1 cellular context compared by ENCODE assay signal in the genomic region with DNA sequence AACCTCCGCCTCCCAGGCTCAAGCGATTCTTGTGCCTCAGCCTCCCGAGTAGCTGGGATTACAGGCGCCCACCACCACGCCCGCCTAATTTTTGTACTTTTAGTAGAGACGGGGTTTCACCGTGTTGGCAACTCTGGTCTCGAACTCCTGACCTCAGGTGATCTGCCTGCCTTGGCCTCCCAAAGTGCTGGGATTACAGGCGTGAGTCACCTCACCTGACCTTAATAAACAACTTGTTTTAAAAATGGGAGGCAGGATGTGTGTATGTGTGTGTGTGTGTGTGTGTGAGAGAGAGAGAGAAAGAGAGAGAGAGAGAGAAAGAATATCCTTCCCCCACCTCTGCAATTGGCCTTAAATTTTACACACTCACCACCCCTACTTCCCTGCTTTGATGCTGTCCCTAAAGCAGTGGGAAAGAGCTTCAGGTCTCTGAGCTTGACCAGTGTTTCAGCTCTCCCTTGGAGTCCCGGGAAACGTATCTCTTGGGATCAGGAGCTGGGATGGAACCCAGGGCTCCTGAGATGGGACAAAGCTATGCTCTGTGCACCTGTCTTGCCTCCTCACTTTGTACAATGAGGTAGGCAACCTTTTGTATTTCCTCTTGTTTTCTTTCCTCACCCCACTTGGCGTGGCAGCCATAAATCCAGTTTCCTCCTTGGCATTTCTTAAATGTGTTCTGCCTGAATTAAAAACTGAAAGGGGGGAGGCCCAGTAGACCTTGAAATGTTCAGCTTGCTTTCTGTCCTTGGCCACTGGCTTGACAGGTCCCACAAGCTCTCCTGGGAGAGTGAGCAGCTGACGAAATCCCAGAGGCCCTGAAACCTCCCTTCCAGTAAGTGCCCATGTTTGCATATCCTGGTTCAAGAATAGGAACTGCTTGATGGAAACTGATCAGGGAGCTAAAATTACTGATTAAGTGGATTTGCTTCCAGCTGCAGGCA.
TF ChIP-seq lines count a peak whose summit lies in the region.

No MANE protein-coding gene starts in this region.

TF ChIP-seq in HepG2, 621 proteins besides CTCF, POLR2A, EP300 and RAD21 (continued from another document and continues in another):
- TF ChIP-seq, protein P1, sequence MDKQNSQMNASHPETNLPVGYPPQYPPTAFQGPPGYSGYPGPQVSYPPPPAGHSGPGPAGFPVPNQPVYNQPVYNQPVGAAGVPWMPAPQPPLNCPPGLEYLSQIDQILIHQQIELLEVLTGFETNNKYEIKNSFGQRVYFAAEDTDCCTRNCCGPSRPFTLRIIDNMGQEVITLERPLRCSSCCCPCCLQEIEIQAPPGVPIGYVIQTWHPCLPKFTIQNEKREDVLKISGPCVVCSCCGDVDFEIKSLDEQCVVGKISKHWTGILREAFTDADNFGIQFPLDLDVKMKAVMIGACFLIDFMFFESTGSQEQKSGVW (CRISPR knock-in tag; IDR thresholded peaks at IDR 0.05; ENCODE audit: borderline replicate concordance), result no peak
- peak; percentile 52; the same call in 1 of the 2 replicates for TF ChIP-seq SOX5 (CRISPR knock-in tag; IDR thresholded peaks at IDR 0.05; ENCODE audit: borderline replicate concordance)
- TF ChIP-seq, protein P2, sequence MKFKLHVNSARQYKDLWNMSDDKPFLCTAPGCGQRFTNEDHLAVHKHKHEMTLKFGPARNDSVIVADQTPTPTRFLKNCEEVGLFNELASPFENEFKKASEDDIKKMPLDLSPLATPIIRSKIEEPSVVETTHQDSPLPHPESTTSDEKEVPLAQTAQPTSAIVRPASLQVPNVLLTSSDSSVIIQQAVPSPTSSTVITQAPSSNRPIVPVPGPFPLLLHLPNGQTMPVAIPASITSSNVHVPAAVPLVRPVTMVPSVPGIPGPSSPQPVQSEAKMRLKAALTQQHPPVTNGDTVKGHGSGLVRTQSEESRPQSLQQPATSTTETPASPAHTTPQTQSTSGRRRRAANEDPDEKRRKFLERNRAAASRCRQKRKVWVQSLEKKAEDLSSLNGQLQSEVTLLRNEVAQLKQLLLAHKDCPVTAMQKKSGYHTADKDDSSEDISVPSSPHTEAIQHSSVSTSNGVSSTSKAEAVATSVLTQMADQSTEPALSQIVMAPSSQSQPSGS (CRISPR knock-in tag; IDR thresholded peaks at IDR 0.05), result peak; percentile 63; the same call in 1 of the 2 replicates
- no peak for TF ChIP-seq ZBTB7A (CRISPR knock-in tag; IDR thresholded peaks at IDR 0.05)
- TF ChIP-seq, protein P3, sequence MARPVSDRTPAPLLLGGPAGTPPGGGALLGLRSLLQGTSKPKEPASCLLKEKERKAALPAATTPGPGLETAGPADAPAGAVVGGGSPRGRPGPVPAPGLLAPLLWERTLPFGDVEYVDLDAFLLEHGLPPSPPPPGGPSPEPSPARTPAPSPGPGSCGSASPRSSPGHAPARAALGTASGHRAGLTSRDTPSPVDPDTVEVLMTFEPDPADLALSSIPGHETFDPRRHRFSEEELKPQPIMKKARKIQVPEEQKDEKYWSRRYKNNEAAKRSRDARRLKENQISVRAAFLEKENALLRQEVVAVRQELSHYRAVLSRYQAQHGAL (CRISPR knock-in tag; IDR thresholded peaks at IDR 0.05; ENCODE audit: not compliant biosample characterization), result no peak
- TF ChIP-seq, protein P4, sequence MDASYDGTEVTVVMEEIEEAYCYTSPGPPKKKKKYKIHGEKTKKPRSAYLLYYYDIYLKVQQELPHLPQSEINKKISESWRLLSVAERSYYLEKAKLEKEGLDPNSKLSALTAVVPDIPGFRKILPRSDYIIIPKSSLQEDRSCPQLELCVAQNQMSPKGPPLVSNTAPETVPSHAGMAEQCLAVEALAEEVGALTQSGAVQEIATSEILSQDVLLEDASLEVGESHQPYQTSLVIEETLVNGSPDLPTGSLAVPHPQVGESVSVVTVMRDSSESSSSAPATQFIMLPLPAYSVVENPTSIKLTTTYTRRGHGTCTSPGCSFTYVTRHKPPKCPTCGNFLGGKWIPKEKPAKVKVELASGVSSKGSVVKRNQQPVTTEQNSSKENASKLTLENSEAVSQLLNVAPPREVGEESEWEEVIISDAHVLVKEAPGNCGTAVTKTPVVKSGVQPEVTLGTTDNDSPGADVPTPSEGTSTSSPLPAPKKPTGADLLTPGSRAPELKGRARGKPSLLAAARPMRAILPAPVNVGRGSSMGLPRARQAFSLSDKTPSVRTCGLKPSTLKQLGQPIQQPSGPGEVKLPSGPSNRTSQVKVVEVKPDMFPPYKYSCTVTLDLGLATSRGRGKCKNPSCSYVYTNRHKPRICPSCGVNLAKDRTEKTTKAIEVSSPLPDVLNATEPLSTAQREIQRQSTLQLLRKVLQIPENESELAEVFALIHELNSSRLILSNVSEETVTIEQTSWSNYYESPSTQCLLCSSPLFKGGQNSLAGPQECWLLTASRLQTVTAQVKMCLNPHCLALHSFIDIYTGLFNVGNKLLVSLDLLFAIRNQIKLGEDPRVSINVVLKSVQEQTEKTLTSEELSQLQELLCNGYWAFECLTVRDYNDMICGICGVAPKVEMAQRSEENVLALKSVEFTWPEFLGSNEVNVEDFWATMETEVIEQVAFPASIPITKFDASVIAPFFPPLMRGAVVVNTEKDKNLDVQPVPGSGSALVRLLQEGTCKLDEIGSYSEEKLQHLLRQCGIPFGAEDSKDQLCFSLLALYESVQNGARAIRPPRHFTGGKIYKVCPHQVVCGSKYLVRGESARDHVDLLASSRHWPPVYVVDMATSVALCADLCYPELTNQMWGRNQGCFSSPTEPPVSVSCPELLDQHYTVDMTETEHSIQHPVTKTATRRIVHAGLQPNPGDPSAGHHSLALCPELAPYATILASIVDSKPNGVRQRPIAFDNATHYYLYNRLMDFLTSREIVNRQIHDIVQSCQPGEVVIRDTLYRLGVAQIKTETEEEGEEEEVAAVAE (CRISPR knock-in tag; IDR thresholded peaks at IDR 0.05; ENCODE audit: borderline replicate concordance), result no peak
- no peak for TF ChIP-seq ZNF333 (CRISPR knock-in tag; IDR thresholded peaks at IDR 0.05; ENCODE audit: borderline replicate concordance)
- TF ChIP-seq STAT5B (CRISPR knock-in tag; IDR thresholded peaks at IDR 0.05), result no peak
- no peak for TF ChIP-seq IKZF1 (IDR thresholded peaks at IDR 0.05)
- TF ChIP-seq NFYB (CRISPR knock-in tag; IDR thresholded peaks at IDR 0.05), result no peak
- no peak for TF ChIP-seq ZNF563 (CRISPR knock-in tag; IDR thresholded peaks at IDR 0.05)
- TF ChIP-seq ZNF530 (CRISPR knock-in tag; IDR thresholded peaks at IDR 0.05; ENCODE audit: low read depth), result no peak
- TF ChIP-seq, protein P5, sequence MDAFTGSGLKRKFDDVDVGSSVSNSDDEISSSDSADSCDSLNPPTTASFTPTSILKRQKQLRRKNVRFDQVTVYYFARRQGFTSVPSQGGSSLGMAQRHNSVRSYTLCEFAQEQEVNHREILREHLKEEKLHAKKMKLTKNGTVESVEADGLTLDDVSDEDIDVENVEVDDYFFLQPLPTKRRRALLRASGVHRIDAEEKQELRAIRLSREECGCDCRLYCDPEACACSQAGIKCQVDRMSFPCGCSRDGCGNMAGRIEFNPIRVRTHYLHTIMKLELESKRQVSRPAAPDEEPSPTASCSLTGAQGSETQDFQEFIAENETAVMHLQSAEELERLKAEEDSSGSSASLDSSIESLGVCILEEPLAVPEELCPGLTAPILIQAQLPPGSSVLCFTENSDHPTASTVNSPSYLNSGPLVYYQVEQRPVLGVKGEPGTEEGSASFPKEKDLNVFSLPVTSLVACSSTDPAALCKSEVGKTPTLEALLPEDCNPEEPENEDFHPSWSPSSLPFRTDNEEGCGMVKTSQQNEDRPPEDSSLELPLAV (CRISPR knock-in tag; conservative IDR thresholded peaks at IDR 0.05; ENCODE audit: low read depth), result no peak
- TF ChIP-seq ZNF431 (CRISPR knock-in tag; IDR thresholded peaks at IDR 0.05; ENCODE audit: borderline replicate concordance, low read depth), result no peak
- TF ChIP-seq ZNF660 (CRISPR knock-in tag; IDR thresholded peaks at IDR 0.05; ENCODE audit: borderline replicate concordance, low read depth), result no peak
- no peak for TF ChIP-seq ZNF10 (CRISPR knock-in tag; IDR thresholded peaks at IDR 0.05; ENCODE audit: borderline replicate concordance, low read depth)
- TF ChIP-seq TBX3 (IDR thresholded peaks at IDR 0.05; ENCODE audit: borderline replicate concordance), result peak; percentile 43; the same call in 1 of the 2 replicates
- TF ChIP-seq MYNN (CRISPR knock-in tag; IDR thresholded peaks at IDR 0.05; ENCODE audit: low read depth), result no peak
- TF ChIP-seq NR2F1 (CRISPR knock-in tag; IDR thresholded peaks at IDR 0.05), result no peak; a peak in 1 of 4 replicates
- no peak for TF ChIP-seq ZNF816 (CRISPR knock-in tag; IDR thresholded peaks at IDR 0.05; ENCODE audit: borderline replicate concordance)
- TF ChIP-seq, protein P6, sequence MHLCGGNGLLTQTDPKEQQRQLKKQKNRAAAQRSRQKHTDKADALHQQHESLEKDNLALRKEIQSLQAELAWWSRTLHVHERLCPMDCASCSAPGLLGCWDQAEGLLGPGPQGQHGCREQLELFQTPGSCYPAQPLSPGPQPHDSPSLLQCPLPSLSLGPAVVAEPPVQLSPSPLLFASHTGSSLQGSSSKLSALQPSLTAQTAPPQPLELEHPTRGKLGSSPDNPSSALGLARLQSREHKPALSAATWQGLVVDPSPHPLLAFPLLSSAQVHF (CRISPR knock-in tag; IDR thresholded peaks at IDR 0.05), result no peak
- TF ChIP-seq FOXP1 (IDR thresholded peaks at IDR 0.05), result peak; percentile 57; the same call in 1 of the 2 replicates
- TF ChIP-seq FOXP1 (CRISPR knock-in tag; IDR thresholded peaks at IDR 0.05), result peak; percentile 81
- TF ChIP-seq SNAPC2 (CRISPR knock-in tag; IDR thresholded peaks at IDR 0.05), result no peak
- no peak for TF ChIP-seq ZNF775 (CRISPR knock-in tag; IDR thresholded peaks at IDR 0.05; ENCODE audit: borderline replicate concordance)
- TF ChIP-seq, protein P7, sequence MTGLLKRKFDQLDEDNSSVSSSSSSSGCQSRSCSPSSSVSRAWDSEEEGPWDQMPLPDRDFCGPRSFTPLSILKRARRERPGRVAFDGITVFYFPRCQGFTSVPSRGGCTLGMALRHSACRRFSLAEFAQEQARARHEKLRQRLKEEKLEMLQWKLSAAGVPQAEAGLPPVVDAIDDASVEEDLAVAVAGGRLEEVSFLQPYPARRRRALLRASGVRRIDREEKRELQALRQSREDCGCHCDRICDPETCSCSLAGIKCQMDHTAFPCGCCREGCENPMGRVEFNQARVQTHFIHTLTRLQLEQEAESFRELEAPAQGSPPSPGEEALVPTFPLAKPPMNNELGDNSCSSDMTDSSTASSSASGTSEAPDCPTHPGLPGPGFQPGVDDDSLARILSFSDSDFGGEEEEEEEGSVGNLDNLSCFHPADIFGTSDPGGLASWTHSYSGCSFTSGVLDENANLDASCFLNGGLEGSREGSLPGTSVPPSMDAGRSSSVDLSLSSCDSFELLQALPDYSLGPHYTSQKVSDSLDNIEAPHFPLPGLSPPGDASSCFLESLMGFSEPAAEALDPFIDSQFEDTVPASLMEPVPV (CRISPR knock-in tag; IDR thresholded peaks at IDR 0.05), result no peak
- TF ChIP-seq ZFYVE20 (CRISPR knock-in tag; IDR thresholded peaks at IDR 0.05; ENCODE audit: borderline replicate concordance, low read depth), result no peak
- no peak for TF ChIP-seq NFATC3 (CRISPR knock-in tag; IDR thresholded peaks at IDR 0.05)
- no peak for TF ChIP-seq EHMT2 (IDR thresholded peaks at IDR 0.05; ENCODE audit: borderline replicate concordance, low read depth, low read length)
- peak; percentile 59; the same call in 1 of the 2 replicates for TF ChIP-seq ZNF644 (CRISPR knock-in tag; IDR thresholded peaks at IDR 0.05; ENCODE audit: low read depth)
- TF ChIP-seq, protein P8, sequence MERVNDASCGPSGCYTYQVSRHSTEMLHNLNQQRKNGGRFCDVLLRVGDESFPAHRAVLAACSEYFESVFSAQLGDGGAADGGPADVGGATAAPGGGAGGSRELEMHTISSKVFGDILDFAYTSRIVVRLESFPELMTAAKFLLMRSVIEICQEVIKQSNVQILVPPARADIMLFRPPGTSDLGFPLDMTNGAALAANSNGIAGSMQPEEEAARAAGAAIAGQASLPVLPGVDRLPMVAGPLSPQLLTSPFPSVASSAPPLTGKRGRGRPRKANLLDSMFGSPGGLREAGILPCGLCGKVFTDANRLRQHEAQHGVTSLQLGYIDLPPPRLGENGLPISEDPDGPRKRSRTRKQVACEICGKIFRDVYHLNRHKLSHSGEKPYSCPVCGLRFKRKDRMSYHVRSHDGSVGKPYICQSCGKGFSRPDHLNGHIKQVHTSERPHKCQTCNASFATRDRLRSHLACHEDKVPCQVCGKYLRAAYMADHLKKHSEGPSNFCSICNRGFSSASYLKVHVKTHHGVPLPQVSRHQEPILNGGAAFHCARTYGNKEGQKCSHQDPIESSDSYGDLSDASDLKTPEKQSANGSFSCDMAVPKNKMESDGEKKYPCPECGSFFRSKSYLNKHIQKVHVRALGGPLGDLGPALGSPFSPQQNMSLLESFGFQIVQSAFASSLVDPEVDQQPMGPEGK (CRISPR knock-in tag; IDR thresholded peaks at IDR 0.05), result peak; percentile 71
- TF ChIP-seq, protein P9, sequence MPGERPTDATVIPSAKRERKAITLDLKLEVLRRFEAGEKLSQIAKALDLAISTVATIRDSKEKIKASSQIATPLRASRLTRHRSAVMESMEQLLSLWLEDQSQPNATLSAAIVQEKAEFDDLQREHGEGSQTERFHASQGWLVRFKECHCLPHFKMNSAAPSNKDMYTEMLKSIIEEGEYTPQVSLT (CRISPR knock-in tag; IDR thresholded peaks at IDR 0.05; ENCODE audit: borderline replicate concordance, low read depth), result no peak
- TF ChIP-seq, protein P10, sequence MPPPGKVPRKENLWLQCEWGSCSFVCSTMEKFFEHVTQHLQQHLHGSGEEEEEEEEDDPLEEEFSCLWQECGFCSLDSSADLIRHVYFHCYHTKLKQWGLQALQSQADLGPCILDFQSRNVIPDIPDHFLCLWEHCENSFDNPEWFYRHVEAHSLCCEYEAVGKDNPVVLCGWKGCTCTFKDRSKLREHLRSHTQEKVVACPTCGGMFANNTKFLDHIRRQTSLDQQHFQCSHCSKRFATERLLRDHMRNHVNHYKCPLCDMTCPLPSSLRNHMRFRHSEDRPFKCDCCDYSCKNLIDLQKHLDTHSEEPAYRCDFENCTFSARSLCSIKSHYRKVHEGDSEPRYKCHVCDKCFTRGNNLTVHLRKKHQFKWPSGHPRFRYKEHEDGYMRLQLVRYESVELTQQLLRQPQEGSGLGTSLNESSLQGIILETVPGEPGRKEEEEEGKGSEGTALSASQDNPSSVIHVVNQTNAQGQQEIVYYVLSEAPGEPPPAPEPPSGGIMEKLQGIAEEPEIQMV (CRISPR knock-in tag; IDR thresholded peaks at IDR 0.05; ENCODE audit: low read depth), result no peak
- TF ChIP-seq, protein P11, sequence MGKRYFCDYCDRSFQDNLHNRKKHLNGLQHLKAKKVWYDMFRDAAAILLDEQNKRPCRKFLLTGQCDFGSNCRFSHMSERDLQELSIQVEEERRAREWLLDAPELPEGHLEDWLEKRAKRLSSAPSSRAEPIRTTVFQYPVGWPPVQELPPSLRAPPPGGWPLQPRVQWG (CRISPR knock-in tag; IDR thresholded peaks at IDR 0.05; ENCODE audit: borderline replicate concordance, low read depth), result no peak
- no peak for TF ChIP-seq ZNF777 (CRISPR knock-in tag; IDR thresholded peaks at IDR 0.05)
- TF ChIP-seq ZNF577 (CRISPR knock-in tag; IDR thresholded peaks at IDR 0.05; ENCODE audit: borderline replicate concordance, low read depth), result no peak
- no peak for TF ChIP-seq TBX2 (CRISPR knock-in tag; IDR thresholded peaks at IDR 0.05; ENCODE audit: borderline replicate concordance)
- TF ChIP-seq ARHGAP35 (CRISPR knock-in tag; IDR thresholded peaks at IDR 0.05; ENCODE audit: borderline replicate concordance), result no peak
- peak; percentile 36 for TF ChIP-seq ASH2L (IDR thresholded peaks at IDR 0.05; ENCODE audit: insufficient read length, low read depth, low read length)
- no peak for TF ChIP-seq ZNF329 (CRISPR knock-in tag; IDR thresholded peaks at IDR 0.05; ENCODE audit: low read depth)
- no peak for TF ChIP-seq ZNF672 (CRISPR knock-in tag; IDR thresholded peaks at IDR 0.05)
- no peak for TF ChIP-seq TSC22D2 (CRISPR knock-in tag; IDR thresholded peaks at IDR 0.05; ENCODE audit: borderline replicate concordance)
- no peak for TF ChIP-seq NFRKB (IDR thresholded peaks at IDR 0.05)
- TF ChIP-seq ZNF569 (CRISPR knock-in tag; IDR thresholded peaks at IDR 0.05; ENCODE audit: borderline replicate concordance), result no peak
